ENCODE assay signal across 15 cellular contexts in genomic region chr4:158840131-158840530, GRCh38.
DNase-seq lines count a peak whose midpoint lies in the region; ATAC-seq and TF ChIP-seq lines count a peak whose summit lies in the region.
"Had no signal": no experiment of that assay in that cellular context is flagged by ENCODE, and none has a peak within 500 bp of the region (broad histone marks: within the 10 kb centered on the region; RNA-seq: fewer than 3 reads in every experiment).

No MANE protein-coding gene starts in this region.

- H3K4me3 ChIP-seq in left ventricle myocardium inferior (no peak overlapping the region), heart right ventricle (no peak overlapping the region), psoas muscle (no peak overlapping the region)
- H3K4me3 ChIP-seq: HAP-1 had no signal

- no peaks in the 10 kb centered on the region for H3K9me3 ChIP-seq in left ventricle myocardium inferior (replicated peaks)
- no peaks in the 10 kb centered on the region for H3K9me3 ChIP-seq in heart right ventricle
- H3K9me3 ChIP-seq in psoas muscle, result no peaks in the 10 kb centered on the region
- H3K9me3 ChIP-seq: HAP-1 had no signal

- peaks cover 28% of the 10 kb centered on the region for H3K36me3 ChIP-seq in left ventricle myocardium inferior
- H3K36me3 ChIP-seq in heart right ventricle, result peaks cover 0 to 88% (median 0%) of the 10 kb centered on the region in 9 donors
- peaks cover 15 to 77% of the 10 kb centered on the region in 2 donors for H3K36me3 ChIP-seq in psoas muscle (ENCODE audit: insufficient read depth in 1 of 2, low read depth in 1 of 2)
- H3K36me3 ChIP-seq: HAP-1 had no signal

- CTCF ChIA-PET in Calu3 (lab: Charles Lee), result no interaction called here

- H3K27ac Mint-ChIP-seq in Calu3 (ENCODE audit: unreplicated experiment), result peak overlapping the region; percentile 18
- no peak overlapping the region for H3K27ac Mint-ChIP-seq in stimulated activated naive B cell treated with anti-CD40 and anti-IgM and Interleukin-4, amounts not matched to agents 10 μg/mL and 1 μg/mL and 100 μg/mL, for 72 hours

- WGBS in heart right ventricle, 2 donors, result 99 to 100% methylated on average over 4 of the region's 4 CpGs
- 97 to 99% (median 97%) methylated on average over 4 of the region's 4 CpGs for WGBS in psoas muscle, 3 donors

- BruUV-seq in Calu3 (replicated peaks; lab: Mats Ljungman, UMichigan), result no TSS peak

- no peaks in the 10 kb centered on the region for H3K9me3 Mint-ChIP-seq in Calu3 (ENCODE audit: low read depth, unreplicated experiment)
- no peaks in the 10 kb centered on the region for H3K9me3 Mint-ChIP-seq in stimulated activated naive B cell treated with anti-CD40 and anti-IgM and Interleukin-4, amounts not matched to agents 10 μg/mL and 1 μg/mL and 100 μg/mL, for 72 hours

- H3K4me1 ChIP-seq in left ventricle myocardium inferior (peaks cover 35% of the 10 kb centered on the region), heart right ventricle (peaks cover 0 to 18% (median 5%) of the 10 kb centered on the region in 9 donors), psoas muscle (peaks cover 18% of the 10 kb centered on the region)

- H3K27ac ChIP-seq in left ventricle myocardium inferior (replicated peaks) (peak overlapping the region; percentile 80), heart right ventricle (peak overlapping the region in 1 of 10 donors; percentile 28), VCaP (0 out of 2 replicates have a peak overlapping the region, but pooled peaks have one; percentile 7), psoas muscle (peak overlapping the region; percentile 6)

- no peak for TF ChIP-seq CTCF in left ventricle myocardium inferior (IDR thresholded peaks at IDR 0.05; ENCODE audit: borderline replicate concordance)
- TF ChIP-seq CTCF in heart right ventricle (IDR thresholded peaks at IDR 0.05), result no peak
- TF ChIP-seq CTCF in Calu3 (IDR thresholded peaks at IDR 0.05; ENCODE audit: unreplicated experiment), result no peak
- TF ChIP-seq CTCF in VCaP (conservative IDR thresholded peaks at IDR 0.05), result no peak
- TF ChIP-seq CTCF in psoas muscle (IDR thresholded peaks at IDR 0.05), result no peak

- no peaks in the 10 kb centered on the region for H3K27me3 ChIP-seq in left ventricle myocardium inferior (ENCODE audit: low read depth)
- H3K27me3 ChIP-seq in heart right ventricle, result no peaks in the 10 kb centered on the region
- no peaks in the 10 kb centered on the region for H3K27me3 ChIP-seq in psoas muscle (ENCODE audit: insufficient read depth in 3 of 3, low read length in 2 of 3)

- ATAC-seq in heart right ventricle, result no peak
- no peak for ATAC-seq in psoas muscle
- no peak for ATAC-seq in stimulated activated naive B cell treated with anti-CD40 and anti-IgM and Interleukin-4, amounts not matched to agents 10 μg/mL and 1 μg/mL and 100 μg/mL, for 72 hours (replicated peaks)

- peaks cover 10% of the 10 kb centered on the region for H3K36me3 Mint-ChIP-seq in Calu3 (ENCODE audit: insufficient read depth, unreplicated experiment)
- H3K36me3 Mint-ChIP-seq in stimulated activated naive B cell treated with anti-CD40 and anti-IgM and Interleukin-4, amounts not matched to agents 10 μg/mL and 1 μg/mL and 100 μg/mL, for 72 hours, result peaks cover 3% of the 10 kb centered on the region in 2 donors

- H3K27me3 Mint-ChIP-seq in Calu3 (ENCODE audit: unreplicated experiment), result no peaks in the 10 kb centered on the region
- H3K27me3 Mint-ChIP-seq in stimulated activated naive B cell treated with anti-CD40 and anti-IgM and Interleukin-4, amounts not matched to agents 10 μg/mL and 1 μg/mL and 100 μg/mL, for 72 hours, result peaks cover 44 to 59% of the 10 kb centered on the region in 2 donors
- H3K27me3 Mint-ChIP-seq: CD4-positive, alpha-beta memory T cell had no signal

- H3K4me3 Mint-ChIP-seq in Calu3 (ENCODE audit: low read depth, unreplicated experiment), result no peak overlapping the region
- H3K4me3 Mint-ChIP-seq in stimulated activated naive B cell treated with anti-CD40 and anti-IgM and Interleukin-4, amounts not matched to agents 10 μg/mL and 1 μg/mL and 100 μg/mL, for 72 hours, result no peak overlapping the region
- H3K4me3 Mint-ChIP-seq: CD4-positive, alpha-beta memory T cell had no signal

- intact Hi-C loops in left ventricle myocardium inferior (cut with micrococcal nuclease) (no loop called here), heart right ventricle (cut with DNase I) (loop anchor here in 4 of 10 donors (5.0 kb wide), 5 partner anchors 33 to 73 kb away; partner anchors contain the start of gene FNIP2 (in 1 of the 4)), Calu3 (cut with micrococcal nuclease; ENCODE audit: unreplicated experiment) (no loop called here), psoas muscle (cut with DNase I) (loop anchor here in 1 of 2 donors (5.0 kb wide), 1 partner anchor 73 kb away; the partner anchor contains the start of gene FNIP2)

- H3K4me1 Mint-ChIP-seq in Calu3 (ENCODE audit: low read depth, unreplicated experiment), result no peaks in the 10 kb centered on the region
- no peaks in the 10 kb centered on the region for H3K4me1 Mint-ChIP-seq in stimulated activated naive B cell treated with anti-CD40 and anti-IgM and Interleukin-4, amounts not matched to agents 10 μg/mL and 1 μg/mL and 100 μg/mL, for 72 hours
- H3K4me1 Mint-ChIP-seq: CD4-positive, alpha-beta memory T cell had no signal

- DNase-seq in left ventricle myocardium inferior (no peak), heart right ventricle (no peak), Calu3 (no peak), psoas muscle (no peak), amygdala (lab: John Stamatoyannopoulos, UW) (no peak)
- no peak for DNase-seq in stimulated activated naive B cell treated with anti-CD40 and anti-IgM and Interleukin-4, amounts not matched to agents 10 μg/mL and 1 μg/mL and 100 μg/mL, for 72 hours
- DNase-seq: 8988T; C1 segment of cervical spinal cord; CD4-positive, alpha-beta memory T cell; COR-L47; DMS153; DND-41; GOT3 had no signal
